In the genomic region with DNA sequence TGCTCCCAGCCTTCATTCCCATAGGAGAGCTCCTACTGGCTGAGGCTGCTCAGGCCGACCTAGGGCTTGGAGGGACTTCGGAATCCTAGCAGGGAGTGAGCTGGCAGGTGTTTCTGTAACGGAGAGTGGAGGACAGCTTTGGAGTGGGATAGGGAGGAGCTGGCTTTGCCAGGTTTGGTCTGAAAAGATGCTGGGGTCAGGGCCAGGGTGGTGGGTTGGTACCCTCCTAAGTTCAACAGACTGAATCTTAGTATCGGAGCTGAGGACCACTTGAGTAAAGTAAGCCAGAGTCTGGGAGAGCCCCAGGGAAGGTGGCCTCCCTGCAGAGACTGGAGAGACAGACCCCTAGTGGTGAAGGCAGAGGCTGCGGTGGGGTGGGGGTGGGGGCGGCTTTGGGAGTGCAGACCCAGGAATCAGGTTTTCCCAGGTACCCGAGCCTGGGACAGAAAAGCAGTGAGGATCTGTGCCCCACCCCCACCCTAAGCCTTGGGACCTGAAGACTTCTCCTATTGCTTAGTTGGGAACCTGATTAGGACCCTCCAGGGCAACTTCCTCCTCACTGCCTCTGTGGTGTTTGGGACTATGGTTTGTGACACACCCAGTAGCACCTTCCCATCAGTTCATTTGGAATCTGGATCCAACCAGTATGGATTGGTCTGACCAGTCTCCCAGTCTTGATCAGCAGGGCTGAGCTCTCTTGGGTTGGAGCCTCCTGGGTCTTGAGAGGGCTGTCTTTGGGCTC, we compare ENCODE assay signal across 8 cellular contexts. TPM values are rescaled to one million over a fixed set of nuclear protein-coding genes. Genes with fewer than 3 reads are reported as not detected.
DNase-seq lines count a peak whose midpoint lies in the region; ATAC-seq and TF ChIP-seq lines count a peak whose summit lies in the region.

No MANE protein-coding gene starts in this region.

- H3K9me3 ChIP-seq in gastrocnemius medialis, result no peaks in the 10 kb centered on the region

- intact Hi-C loops in left ventricle myocardium superior (cut with micrococcal nuclease) (no loop called here), gastrocnemius medialis (cut with DNase I; ENCODE audit: low total_unique reads) (loop anchor here (5.0 kb wide), 2 partner anchors 94 to 226 kb away; a partner anchor contains a TSS)

- peak overlapping the region; percentile 64 to 87 (median 74) for H3K4me3 ChIP-seq in gastrocnemius medialis

- no peak for TF ChIP-seq POLR2A in gastrocnemius medialis (IDR thresholded peaks at IDR 0.05)

- no peaks in the 10 kb centered on the region for H3K27me3 ChIP-seq in gastrocnemius medialis

- no peaks in the 10 kb centered on the region for H3K36me3 ChIP-seq in gastrocnemius medialis

- ATAC-seq in left ventricle myocardium superior (peak; percentile 10), gastrocnemius medialis (no peak), GM21515 (IDR thresholded peaks at IDR 0.05; ENCODE audit: unreplicated experiment) (no peak)

- H3K27ac ChIP-seq in gastrocnemius medialis, result peak overlapping the region; percentile 83 to 91 (median 88)

- peak in 4 of 5 experiments; percentile 11 to 57 (median 40) for TF ChIP-seq CTCF in gastrocnemius medialis (IDR thresholded peaks at IDR 0.05 in 4 of 5, conservative IDR thresholded peaks at IDR 0.05 in 1 of 5)

- in situ Hi-C loops in gastrocnemius medialis (cut with MboI; ENCODE audit: low sequenced_read_pairs in 4 of 4), result no loop called here

- H3K4me1 ChIP-seq in gastrocnemius medialis, result peaks cover 39 to 41% of the 10 kb centered on the region in 2 donors

- peak; percentile 48 for DNase-seq in DMS53 (lab: John Stamatoyannopoulos, UW)
- no peak for DNase-seq in DMS53 treated with DMSO at 0.1 percent for 48 hours (lab: John Stamatoyannopoulos, UW; ENCODE audit: unreplicated experiment)
- peak; percentile 77 for DNase-seq in HuH-7.5 (ENCODE audit: low spot score)
- peak; percentile 34 to 35 for DNase-seq in activated T-cell treated with anti-CD3 and anti-CD28 coated beads, Interleukin-2, amount 50 U/mL, for 48 hours
- DNase-seq in left ventricle myocardium superior, result no peak
- no peak for DNase-seq in gastrocnemius medialis
- no peak for DNase-seq in NCI-H2227 (lab: John Stamatoyannopoulos, UW; ENCODE audit: unreplicated experiment)

RNA-seq across cellular contexts. Expression of a gene that starts 3.0 kb away (rescaled TPM):
- total RNA-seq in left ventricle myocardium superior (30.8 TPM), gastrocnemius medialis (10 to 100 TPM in 2 of 4 donors, 1 to 10 TPM in 2; 5.4 to 20.1 (median 9.1) TPM)

RNA-seq across cellular contexts. Expression of a gene that starts 23.8 kb away (rescaled TPM):
- total RNA-seq in left ventricle myocardium superior (25.5 TPM), gastrocnemius medialis (10 to 100 TPM in 3 of 4 donors, 1 to 10 TPM in 1; 8.8 to 17.3 (median 16.4) TPM)

RNA-seq across cellular contexts. Expression of a gene that starts 52.4 kb away (rescaled TPM):
- total RNA-seq in left ventricle myocardium superior (16.8 TPM), gastrocnemius medialis (1 to 10 TPM; 3.3 to 9.8 (median 8.6) TPM)

Comparison
In these comparisons a context has a peak if more than half of its experiments do, and no peak if none do; other contexts are left out.
1. DNase-seq: peak in DMS53 (single experiment), HuH-7.5 (single experiment) and activated T-cell treated with anti-CD3 and anti-CD28 coated beads, Interleukin-2, amount 50 U/mL, for 48 hours (2 of 2); none in DMS53 treated with DMSO at 0.1 percent for 48 hours (single experiment), left ventricle myocardium superior (single experiment), gastrocnemius medialis (0 of 2) and NCI-H2227 (single experiment).